Comparison of ENCODE assay signal across 18 cellular contexts in genomic region chr5:33692983-33693382, GRCh38.
"Had no signal": no experiment of that assay in that cellular context is flagged by ENCODE, and none has a peak within 500 bp of the region (broad histone marks: within the 10 kb centered on the region; RNA-seq: fewer than 3 reads in every experiment).

No MANE protein-coding gene starts in this region.

- H3K79me2 ChIP-seq: hepatocyte had no signal

- H3K4me3 Mint-ChIP-seq: activated naive CD4-positive, alpha-beta T cell treated with anti-CD3 and anti-CD28 coated beads for 36 hours; activated naive CD8-positive, alpha-beta T cell treated with anti-CD3 and anti-CD28 coated beads, Interleukin-2, amount 10 ng/mL, durations not matched to agents 7 days and 5 days; nephron; stimulated activated naive CD8-positive, alpha-beta T cell treated with anti-CD3 and anti-CD28 coated beads, Interleukin-15, Interleukin-2, amounts not matched to agents 100 ng/mL and 50 ng/mL, for 24 hours had no signal

- H2AFZ ChIP-seq: hepatocyte had no signal

- H3K4me1 ChIP-seq: ascending aorta, sigmoid colon had no signal

- H3K4me1 Mint-ChIP-seq: activated naive CD8-positive, alpha-beta T cell treated with anti-CD3 and anti-CD28 coated beads, Interleukin-2, amount 10 ng/mL, durations not matched to agents 7 days and 5 days; nephron had no signal

- H3K36me3 Mint-ChIP-seq: activated naive CD8-positive, alpha-beta T cell treated with anti-CD3 and anti-CD28 coated beads, Interleukin-2, amount 10 ng/mL, durations not matched to agents 7 days and 5 days had no signal

- DNase-seq: activated CD4-positive, alpha-beta T cell treated with anti-CD3 and anti-CD28 coated beads for 4 hours; activated CD4-positive, alpha-beta T cell treated with anti-CD3 and anti-CD28 coated beads, Interleukin-2, amount 50 U/mL, for 4 hours; activated CD8-positive, alpha-beta memory T cell treated with anti-CD3 and anti-CD28 coated beads for 24 hours; activated effector memory CD4-positive, alpha-beta T cell treated with Interleukin-2 at 50 U/mL for 16 hours; activated naive CD4-positive, alpha-beta T cell treated with anti-CD3 and anti-CD28 coated beads for 36 hours; activated naive CD8-positive, alpha-beta T cell treated with anti-CD3 and anti-CD28 coated beads, Interleukin-2, amount 10 ng/mL, durations not matched to agents 7 days and 5 days; caudate nucleus; left colon; mammary epithelial cell; sigmoid colon; T-helper 9 cell; trophoblast cell had no signal

- H3K27ac Mint-ChIP-seq: activated naive CD4-positive, alpha-beta T cell treated with anti-CD3 and anti-CD28 coated beads for 36 hours; activated naive CD8-positive, alpha-beta T cell treated with anti-CD3 and anti-CD28 coated beads, Interleukin-2, amount 10 ng/mL, durations not matched to agents 7 days and 5 days; nephron; stimulated activated naive CD8-positive, alpha-beta T cell treated with anti-CD3 and anti-CD28 coated beads, Interleukin-15, Interleukin-2, amounts not matched to agents 100 ng/mL and 50 ng/mL, for 24 hours had no signal

- H3K36me3 ChIP-seq: ascending aorta, sigmoid colon, thoracic aorta had no signal

- H3K27me3 Mint-ChIP-seq: stimulated activated naive CD8-positive, alpha-beta T cell treated with anti-CD3 and anti-CD28 coated beads, Interleukin-15, Interleukin-2, amounts not matched to agents 100 ng/mL and 50 ng/mL, for 24 hours had no signal

- H3K27ac ChIP-seq: ascending aorta, hepatocyte, sigmoid colon, thoracic aorta, VCaP had no signal

- H3K4me2 ChIP-seq: hepatocyte had no signal

- H3K27me3 ChIP-seq: ascending aorta, hepatocyte, sigmoid colon had no signal

- H3K9me3 ChIP-seq: ascending aorta, sigmoid colon had no signal

- H3K4me3 ChIP-seq: ascending aorta, hepatocyte, sigmoid colon, thoracic aorta had no signal
